18 cellular contexts compared by ENCODE assay signal in the genomic region with DNA sequence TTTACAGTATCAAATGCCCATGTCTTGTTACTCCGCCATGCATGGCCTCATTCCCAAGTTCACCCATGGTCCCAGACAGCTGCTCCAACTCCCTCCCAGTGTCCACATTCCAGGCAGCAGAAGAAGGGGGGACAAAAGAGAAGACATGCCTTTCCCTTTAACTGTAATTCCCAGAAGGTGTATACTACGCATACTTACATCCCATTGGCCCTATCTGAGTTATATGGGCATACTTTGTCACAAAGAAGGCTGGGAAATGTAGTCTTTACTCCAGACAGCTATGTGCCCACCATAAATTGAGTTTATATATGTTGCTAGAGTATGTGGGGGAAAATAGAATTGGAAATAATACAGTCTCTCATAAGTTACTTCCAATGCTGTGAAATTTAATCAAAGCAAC.
"Had no signal": no experiment of that assay in that cellular context is flagged by ENCODE, and none has a peak within 500 bp of the region (broad histone marks: within the 10 kb centered on the region; RNA-seq: fewer than 3 reads in every experiment).

No MANE protein-coding gene starts in this region.

- H3K27ac Mint-ChIP-seq: dendritic cell treated with granulocyte-macrophage colony-stimulating factor and Interleukin-4, amounts not matched to agents 40 ng/mL and 50 ng/mL, for 4 days; mesothelial cell of epicardium had no signal

- H3K27ac ChIP-seq: colonic mucosa, esophagus muscularis mucosa, foreskin keratinocyte, gastroesophageal sphincter, heart left ventricle, hepatocyte, left lung, lower lobe of right lung had no signal

- H3K4me3 ChIP-seq: colonic mucosa, esophagus muscularis mucosa, gastroesophageal sphincter, heart left ventricle, hepatocyte, left lung, lower lobe of right lung, mucosa of descending colon had no signal

- H3K9me3 Mint-ChIP-seq: dendritic cell treated with granulocyte-macrophage colony-stimulating factor and Interleukin-4, amounts not matched to agents 40 ng/mL and 50 ng/mL, for 4 days had no signal

- H3K27me3 ChIP-seq: colonic mucosa, esophagus muscularis mucosa, hepatocyte had no signal

- H3K4me1 ChIP-seq: colonic mucosa, esophagus muscularis mucosa, foreskin keratinocyte, gastroesophageal sphincter, heart left ventricle, left lung, lower lobe of right lung had no signal

- H3K36me3 Mint-ChIP-seq: naive B cell had no signal

- H3K4me3 Mint-ChIP-seq: dendritic cell treated with granulocyte-macrophage colony-stimulating factor and Interleukin-4, amounts not matched to agents 40 ng/mL and 50 ng/mL, for 4 days; mesothelial cell of epicardium; naive B cell had no signal

- DNase-seq: colonic mucosa; cortex of kidney; effector memory CD4-positive, alpha-beta T cell; foreskin keratinocyte; heart left ventricle; hypothalamus; left cardiac atrium; left lung; left ventricle myocardium superior; lower lobe of right lung; mesenchymal stem cell; mucosa of descending colon; naive B cell had no signal

- ATAC-seq: foreskin keratinocyte, gastroesophageal sphincter, heart left ventricle, left cardiac atrium, left lung, left ventricle myocardium superior, lower lobe of right lung, mucosa of descending colon had no signal

- H3K9me3 ChIP-seq: colonic mucosa, esophagus muscularis mucosa, gastroesophageal sphincter, heart left ventricle, lower lobe of right lung, mucosa of descending colon had no signal

- H3K4me1 Mint-ChIP-seq: mesothelial cell of epicardium, naive B cell had no signal

- H3K36me3 ChIP-seq: colonic mucosa, esophagus muscularis mucosa, gastroesophageal sphincter, heart left ventricle, left lung, lower lobe of right lung had no signal
